Comparison of ENCODE assay signal across 22 cellular contexts in the genomic region with DNA sequence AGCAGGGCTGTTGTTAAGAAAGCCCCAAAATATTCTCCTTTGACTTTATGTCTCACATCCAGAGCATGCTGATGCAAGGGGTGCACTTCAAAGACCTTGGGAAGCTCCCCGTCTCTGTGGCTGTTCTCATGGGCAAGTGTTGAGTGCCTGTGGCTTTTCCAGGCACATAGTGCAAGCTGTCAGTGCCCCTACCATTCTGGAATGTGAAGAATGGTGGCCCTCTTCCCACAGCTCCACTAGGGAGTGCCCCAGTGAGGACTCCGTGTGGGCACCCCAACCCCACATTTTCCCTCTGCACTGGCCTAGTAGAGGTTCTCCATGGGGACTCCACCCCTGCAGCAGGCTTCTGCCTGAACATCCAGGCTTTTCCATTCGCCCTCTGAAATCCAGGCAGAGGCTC.
"Had no signal": no experiment of that assay in that cellular context is flagged by ENCODE, and none has a peak within 500 bp of the region (broad histone marks: within the 10 kb centered on the region; RNA-seq: fewer than 3 reads in every experiment).

No MANE protein-coding gene starts in this region.

- DNase-seq: activated CD4-positive, alpha-beta T cell treated with anti-CD3 and anti-CD28 coated beads, Interleukin-2, amount 10 ng/mL, durations not matched to agents 24 days and 14 days; activated CD4-positive, alpha-beta T cell treated with anti-CD3 and anti-CD28 coated beads, Interleukin-2, amount 50 U/mL, for 48 hours; activated CD4-positive, CD25-positive, alpha-beta regulatory T cell treated with anti-CD3 and anti-CD28 coated beads, Interleukin-2, amount 50 U/mL, for 72 hours; activated CD8-positive, alpha-beta memory T cell treated with anti-CD3 and anti-CD28 coated beads, Interleukin-2, amount 10 ng/mL, durations not matched to agents 7 days and 5 days; activated effector memory CD4-positive, alpha-beta T cell treated with anti-CD3 and anti-CD28 coated beads, Interleukin-2, amount 50 U/mL, for 16 hours; activated naive CD4-positive, alpha-beta T cell treated with Interleukin-2 at 50 U/mL for 16 hours; activated naive CD8-positive, alpha-beta T cell treated with anti-CD3 and anti-CD28 coated beads, Interleukin-2, amount 50 U/mL, for 24 hours; activated T-cell treated with anti-CD3 and anti-CD28 coated beads, Interleukin-2, amount 50 U/mL, for 24 hours; amniotic stem cell; Kasumi-1; KBM-7; NCI-H1105 treated with DMSO at 0.1 percent for 48 hours; NCI-H1436 treated with DMSO at 0.1 percent for 48 hours; NCI-H187; NCI-H2081; NCI-H510A treated with DMSO at 0.1 percent for 48 hours; NCI-H69; PC-3; SHP77 treated with DMSO at 0.1 percent for 48 hours had no signal

- H3K4me1 ChIP-seq: ascending aorta had no signal

- H3K4me3 ChIP-seq: ascending aorta had no signal

- H3K9me3 ChIP-seq: ascending aorta had no signal

- H3K27ac ChIP-seq: ascending aorta had no signal

- H3K36me3 ChIP-seq: ascending aorta had no signal

- ATAC-seq: activated CD8-positive, alpha-beta memory T cell treated with anti-CD3 and anti-CD28 coated beads, Interleukin-2, amount 10 ng/mL, durations not matched to agents 7 days and 5 days; activated naive CD4-positive, alpha-beta T cell treated with anti-CD3 and anti-CD28 coated beads, Interleukin-2, amount 50 U/mL, for 72 hours; activated naive CD8-positive, alpha-beta T cell treated with anti-CD3 and anti-CD28 coated beads, Interleukin-2, amount 50 U/mL, for 24 hours; PC-3; WTC11 had no signal

- H3K27me3 ChIP-seq: ascending aorta had no signal
